Comparison of ENCODE assay signal across 1 cellular context in genomic region chr20:45968081-45968671, GRCh38.
TF ChIP-seq lines count a peak whose summit lies in the region.

No MANE protein-coding gene starts in this region.

TF ChIP-seq in GM12878, 131 proteins besides CTCF, POLR2A, EP300 and RAD21:
- TF ChIP-seq KLF5 (IDR thresholded peaks at IDR 0.05; ENCODE audit: partially characterized antibody) (no peak), SUPT20H (IDR thresholded peaks at IDR 0.05; ENCODE audit: borderline replicate concordance, control insufficient read depth, low read depth, low read length) (no peak), STAT1 (conservative IDR thresholded peaks at IDR 0.05) (no peak), CEBPB (IDR thresholded peaks at IDR 0.05; ENCODE audit: borderline replicate concordance in 1 of 2, low read depth in 2 of 2, low read length in 2 of 2) (no peak), NR2C2 (IDR thresholded peaks at IDR 0.05; ENCODE audit: borderline replicate concordance, control insufficient read depth, insufficient read length, low read depth) (no peak), BCL3 (IDR thresholded peaks at IDR 0.05; ENCODE audit: borderline replicate concordance, insufficient read depth, low read depth, low read length, poor library complexity, severe bottlenecking) (peak; percentile 95), TCF12 (IDR thresholded peaks at IDR 0.05; ENCODE audit: low read depth, low read length) (no peak), RFX5 (IDR thresholded peaks at IDR 0.05; ENCODE audit: low read depth, low read length) (no peak), PBX3 (IDR thresholded peaks at IDR 0.05; ENCODE audit: insufficient replicate concordance, low read depth, low read length) (peak; percentile 13), TCF3 (IDR thresholded peaks at IDR 0.05; ENCODE audit: borderline replicate concordance, insufficient read depth, low read depth, low read length) (0 out of 2 replicates have a peak, but pooled peaks have one; percentile 9), RELA (IDR thresholded peaks at IDR 0.05; ENCODE audit: borderline replicate concordance, partially characterized antibody) (no peak)
- TF ChIP-seq, protein P1, sequence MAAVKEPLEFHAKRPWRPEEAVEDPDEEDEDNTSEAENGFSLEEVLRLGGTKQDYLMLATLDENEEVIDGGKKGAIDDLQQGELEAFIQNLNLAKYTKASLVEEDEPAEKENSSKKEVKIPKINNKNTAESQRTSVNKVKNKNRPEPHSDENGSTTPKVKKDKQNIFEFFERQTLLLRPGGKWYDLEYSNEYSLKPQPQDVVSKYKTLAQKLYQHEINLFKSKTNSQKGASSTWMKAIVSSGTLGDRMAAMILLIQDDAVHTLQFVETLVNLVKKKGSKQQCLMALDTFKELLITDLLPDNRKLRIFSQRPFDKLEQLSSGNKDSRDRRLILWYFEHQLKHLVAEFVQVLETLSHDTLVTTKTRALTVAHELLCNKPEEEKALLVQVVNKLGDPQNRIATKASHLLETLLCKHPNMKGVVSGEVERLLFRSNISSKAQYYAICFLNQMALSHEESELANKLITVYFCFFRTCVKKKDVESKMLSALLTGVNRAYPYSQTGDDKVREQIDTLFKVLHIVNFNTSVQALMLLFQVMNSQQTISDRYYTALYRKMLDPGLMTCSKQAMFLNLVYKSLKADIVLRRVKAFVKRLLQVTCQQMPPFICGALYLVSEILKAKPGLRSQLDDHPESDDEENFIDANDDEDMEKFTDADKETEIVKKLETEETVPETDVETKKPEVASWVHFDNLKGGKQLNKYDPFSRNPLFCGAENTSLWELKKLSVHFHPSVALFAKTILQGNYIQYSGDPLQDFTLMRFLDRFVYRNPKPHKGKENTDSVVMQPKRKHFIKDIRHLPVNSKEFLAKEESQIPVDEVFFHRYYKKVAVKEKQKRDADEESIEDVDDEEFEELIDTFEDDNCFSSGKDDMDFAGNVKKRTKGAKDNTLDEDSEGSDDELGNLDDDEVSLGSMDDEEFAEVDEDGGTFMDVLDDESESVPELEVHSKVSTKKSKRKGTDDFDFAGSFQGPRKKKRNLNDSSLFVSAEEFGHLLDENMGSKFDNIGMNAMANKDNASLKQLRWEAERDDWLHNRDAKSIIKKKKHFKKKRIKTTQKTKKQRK (IDR thresholded peaks at IDR 0.05; ENCODE audit: low read depth, low read length) = no peak
- TF ChIP-seq, protein P2, sequence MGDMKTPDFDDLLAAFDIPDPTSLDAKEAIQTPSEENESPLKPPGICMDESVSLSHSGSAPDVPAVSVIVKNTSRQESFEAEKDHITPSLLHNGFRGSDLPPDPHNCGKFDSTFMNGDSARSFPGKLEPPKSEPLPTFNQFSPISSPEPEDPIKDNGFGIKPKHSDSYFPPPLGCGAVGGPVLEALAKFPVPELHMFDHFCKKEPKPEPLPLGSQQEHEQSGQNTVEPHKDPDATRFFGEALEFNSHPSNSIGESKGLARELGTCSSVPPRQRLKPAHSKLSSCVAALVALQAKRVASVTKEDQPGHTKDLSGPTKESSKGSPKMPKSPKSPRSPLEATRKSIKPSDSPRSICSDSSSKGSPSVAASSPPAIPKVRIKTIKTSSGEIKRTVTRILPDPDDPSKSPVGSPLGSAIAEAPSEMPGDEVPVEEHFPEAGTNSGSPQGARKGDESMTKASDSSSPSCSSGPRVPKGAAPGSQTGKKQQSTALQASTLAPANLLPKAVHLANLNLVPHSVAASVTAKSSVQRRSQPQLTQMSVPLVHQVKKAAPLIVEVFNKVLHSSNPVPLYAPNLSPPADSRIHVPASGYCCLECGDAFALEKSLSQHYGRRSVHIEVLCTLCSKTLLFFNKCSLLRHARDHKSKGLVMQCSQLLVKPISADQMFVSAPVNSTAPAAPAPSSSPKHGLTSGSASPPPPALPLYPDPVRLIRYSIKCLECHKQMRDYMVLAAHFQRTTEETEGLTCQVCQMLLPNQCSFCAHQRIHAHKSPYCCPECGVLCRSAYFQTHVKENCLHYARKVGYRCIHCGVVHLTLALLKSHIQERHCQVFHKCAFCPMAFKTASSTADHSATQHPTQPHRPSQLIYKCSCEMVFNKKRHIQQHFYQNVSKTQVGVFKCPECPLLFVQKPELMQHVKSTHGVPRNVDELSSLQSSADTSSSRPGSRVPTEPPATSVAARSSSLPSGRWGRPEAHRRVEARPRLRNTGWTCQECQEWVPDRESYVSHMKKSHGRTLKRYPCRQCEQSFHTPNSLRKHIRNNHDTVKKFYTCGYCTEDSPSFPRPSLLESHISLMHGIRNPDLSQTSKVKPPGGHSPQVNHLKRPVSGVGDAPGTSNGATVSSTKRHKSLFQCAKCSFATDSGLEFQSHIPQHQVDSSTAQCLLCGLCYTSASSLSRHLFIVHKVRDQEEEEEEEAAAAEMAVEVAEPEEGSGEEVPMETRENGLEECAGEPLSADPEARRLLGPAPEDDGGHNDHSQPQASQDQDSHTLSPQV (IDR thresholded peaks at IDR 0.05) = no peak
